ENCODE assay signal across 1 cellular context in the genomic region with DNA sequence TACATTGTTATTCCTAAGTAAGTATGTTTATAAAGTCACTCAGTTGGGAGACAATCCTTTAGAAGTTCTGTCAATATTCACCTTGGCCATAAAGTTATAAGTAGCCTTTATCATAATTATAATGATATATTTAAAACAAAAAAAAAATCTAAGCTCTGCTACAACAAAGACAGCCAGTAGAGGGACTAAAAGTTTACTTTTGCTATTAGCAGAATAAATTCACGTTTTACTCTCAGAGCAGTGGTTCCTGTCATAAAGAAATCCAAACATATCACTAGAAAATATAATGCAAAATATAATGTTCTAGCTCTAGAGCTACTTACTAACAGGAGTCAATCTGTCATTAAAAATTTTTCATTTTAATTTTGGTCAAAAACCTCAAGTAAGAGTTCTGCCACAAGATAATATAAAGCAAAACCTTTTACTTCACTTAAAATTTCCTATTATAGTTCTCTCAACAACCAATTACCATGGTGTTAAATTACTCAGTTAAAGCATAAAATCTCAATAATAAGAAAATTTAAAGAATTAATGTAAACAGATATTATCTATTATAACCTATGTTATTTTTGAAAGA.
TF ChIP-seq lines count a peak whose summit lies in the region.

No MANE protein-coding gene starts in this region.

TF ChIP-seq in K562, 482 proteins besides CTCF, POLR2A, EP300 and RAD21 (continued from another document):
- TF ChIP-seq E2F5 (CRISPR knock-in tag; IDR thresholded peaks at IDR 0.05) (no peak), GTF2E2 (tag; IDR thresholded peaks at IDR 0.05) (no peak), SP2 (IDR thresholded peaks at IDR 0.05; ENCODE audit: extremely low read depth, low read depth, low read length, poor library complexity, severe bottlenecking) (no peak), SMARCA4 (IDR thresholded peaks at IDR 0.05) (no peak), CBX3 (IDR thresholded peaks at IDR 0.05; ENCODE audit: borderline replicate concordance in 1 of 2, low read length in 2 of 2) (no peak), XRCC4 (IDR thresholded peaks at IDR 0.05; ENCODE audit: extremely low read depth, insufficient read depth, insufficient read length) (no peak)
TF ChIP-seq in K562: peak in this region for 0.
